ENCODE assay signal across 7 cellular contexts in the genomic region with DNA sequence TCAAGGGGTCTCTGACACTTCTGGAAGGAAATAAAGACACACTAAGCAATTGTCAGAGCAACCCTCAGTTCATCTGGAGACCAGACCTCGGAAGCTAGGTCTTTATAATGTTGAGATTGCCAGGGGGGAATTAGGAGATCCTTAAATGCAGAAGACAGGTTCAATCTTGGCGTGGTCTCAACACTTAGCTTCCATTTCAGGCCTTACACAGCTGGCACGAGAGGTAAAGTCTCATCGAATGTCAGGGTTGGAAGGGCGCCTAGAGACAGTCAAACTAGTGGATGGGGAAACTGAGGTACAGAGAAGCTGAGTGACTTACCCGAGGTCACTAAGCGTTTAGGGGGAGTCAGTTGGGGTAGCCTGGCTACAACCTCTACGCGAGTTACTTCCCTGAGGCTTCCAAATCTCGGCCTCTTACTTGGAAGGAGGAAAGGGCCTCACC. TPM values are rescaled to one million over a fixed set of nuclear protein-coding genes. Genes with fewer than 3 reads are reported as not detected.
DNase-seq lines count a peak whose midpoint lies in the region; ATAC-seq and TF ChIP-seq lines count a peak whose summit lies in the region.

No MANE protein-coding gene starts in this region.

- H3K9me2 ChIP-seq in HCT116 (ENCODE audit: insufficient read depth), result no peaks in the 10 kb centered on the region

- H3K27ac ChIP-seq in HCT116 (ENCODE audit: low read depth, low read length) (0 out of 2 replicates have a peak overlapping the region, but pooled peaks have one; percentile 18), skin epidermis (peak overlapping the region in 7 of 21 experiments; percentile 9 to 76 (median 52))

- no peaks in the 10 kb centered on the region for H3K27me3 Mint-ChIP-seq in T-helper 17 cell

- TF ChIP-seq POLR2A in HCT116 (IDR thresholded peaks at IDR 0.05; ENCODE audit: borderline replicate concordance, extremely low read depth, insufficient read depth, insufficient read length), result no peak

- peak overlapping the region; percentile 67 for H3K27ac Mint-ChIP-seq in T-helper 17 cell

- H3K4me1 Mint-ChIP-seq in T-helper 17 cell, result peaks cover 40% of the 10 kb centered on the region

- no TSS peak for BruUV-seq in HCT116 (replicated peaks; lab: Mats Ljungman, UMichigan)

- H2AFZ ChIP-seq in HCT116 (ENCODE audit: low read depth, low read length, poor library complexity, severe bottlenecking), result no peak overlapping the region

- no peaks in the 10 kb centered on the region for H4K20me1 ChIP-seq in HCT116 (ENCODE audit: insufficient read depth)

- H3K27me3 ChIP-seq in HCT116 (ENCODE audit: insufficient read depth, low read length), result no peaks in the 10 kb centered on the region

- H3K9me3 ChIP-seq in HCT116 (ENCODE audit: control insufficient read depth in 1 of 2, insufficient read depth in 1 of 2, low read depth in 1 of 2, low read length in 2 of 2) (no peaks in the 10 kb centered on the region), T-helper 17 cell (ENCODE audit: control insufficient read depth, low read length, poor library complexity, severe bottlenecking) (no peaks in the 10 kb centered on the region)

- H3K4me3 Mint-ChIP-seq in T-helper 17 cell, result peak overlapping the region; percentile 97

- POLR2A ChIA-PET in HCT116 (lab: Charles Lee), result interaction anchor here (1.0 to 1.4 kb wide), 5 partner anchors 10 to 332 kb away, joined by 3 to 5 read pairs (median 3); partner anchors contain the start of gene RNU11

- RAD21 ChIA-PET in HCT116 (lab: Charles Lee; ENCODE audit: low non-redundant PET in 1 of 2, low total read pairs in 2 of 2, uncharacterized antibody in 2 of 2, unreplicated experiment in 2 of 2), result interaction anchor here in 1 of 2 experiments (1.5 kb wide), 1 partner anchor 29 kb away, joined by 3 read pairs; no protein-coding TSS in a partner anchor

- H3K4me3 ChIP-seq in HCT116 (replicated peaks in 1 of 2; ENCODE audit: low read depth in 1 of 2, low read length in 2 of 2) (peak overlapping the region; percentile 23 to 60), foreskin fibroblast (ENCODE audit: low read depth in 1 of 2, low read length in 2 of 2) (peak overlapping the region; percentile 51 to 63), skin epidermis (peak overlapping the region; percentile 52 to 94 (median 62))

- peak overlapping the region; percentile 63 for H3K9ac ChIP-seq in HCT116 (ENCODE audit: low read length)

- H3K36me3 Mint-ChIP-seq in T-helper 17 cell (ENCODE audit: low read depth), result no peaks in the 10 kb centered on the region

- ATAC-seq in HCT116, result no peak
- ATAC-seq in T-helper 17 cell, result no peak

- intact Hi-C loops in HCT116 (cut with micrococcal nuclease), result no loop called here

- peaks cover 13 to 21% of the 10 kb centered on the region in 2 experiments for H3K4me1 ChIP-seq in HCT116 (ENCODE audit: control insufficient read depth in 1 of 2, insufficient read depth in 2 of 2, low read length in 2 of 2)

- CTCF ChIA-PET in HCT116 (lab: Charles Lee), result interaction anchor here (0.8 to 1.2 kb wide), 4 partner anchors 15 to 32 kb away, joined by 3 to 5 read pairs (median 3); no protein-coding TSS in a partner anchor

- no peak for TF ChIP-seq RAD21 in HCT116 (IDR thresholded peaks at IDR 0.05; ENCODE audit: low read depth)

- peaks cover 22% of the 10 kb centered on the region for H3K79me2 ChIP-seq in HCT116 (ENCODE audit: insufficient read depth, low read length)

- TF ChIP-seq CTCF in HCT116 (IDR thresholded peaks at IDR 0.05 in 2 of 3, conservative IDR thresholded peaks at IDR 0.05 in 1 of 3; ENCODE audit: borderline replicate concordance in 1 of 3, insufficient read depth in 1 of 3, low read depth in 2 of 3, low read length in 2 of 3) (no peak), foreskin fibroblast (IDR thresholded peaks at IDR 0.05; ENCODE audit: low read depth, low read length) (no peak)

- H3K36me3 ChIP-seq in HCT116 (ENCODE audit: control insufficient read depth in 1 of 2, insufficient read depth in 2 of 2, low read length in 2 of 2), result no peaks in the 10 kb centered on the region

- peak overlapping the region; percentile 86 for H3K4me2 ChIP-seq in HCT116 (ENCODE audit: low read length)

- DNase-seq in HCT116 (ENCODE audit: low read depth, low spot score), result no peak
- no peak for DNase-seq in T-helper 17 cell
- DNase-seq in foreskin fibroblast, result no peak
- no peak for DNase-seq in foreskin melanocyte
- no peak for DNase-seq in GM03348 (ENCODE audit: low spot score)
- no peak for DNase-seq in NCI-H510A treated with DMSO at 0.1 percent for 48 hours (lab: John Stamatoyannopoulos, UW)

TF ChIP-seq in HCT116, 20 proteins besides CTCF, POLR2A, EP300 and RAD21:
- no peak for TF ChIP-seq ZNF274 (IDR thresholded peaks at IDR 0.05; ENCODE audit: low read depth, low read length)

RNA-seq across cellular contexts. Expression of gene EPB41, which starts 0.6 kb away (rescaled TPM):
- total RNA-seq in HCT116 (2021; ENCODE audit: unreplicated experiment) (41.7 TPM), T-helper 17 cell (100 to 1,000 TPM; 193 to 221 TPM)
- polyA plus RNA-seq in HCT116 (2012), result 20.1 and 24.2 TPM in 2 replicates
